In genomic region chr7:91557789-91558396, GRCh38 we compare ENCODE assay signal across 8 cellular contexts.
DNase-seq lines count a peak whose midpoint lies in the region; ATAC-seq and TF ChIP-seq lines count a peak whose summit lies in the region.

No MANE protein-coding gene starts in this region.

- peaks cover 30% of the 10 kb centered on the region for H3K4me1 ChIP-seq in SJSA1 (replicated peaks)
- no peaks in the 10 kb centered on the region for H3K4me1 ChIP-seq in HAP-1

- intact Hi-C loops in Right ventricle myocardium inferior (cut with DNase I): no loop called here

- H3K4me3 ChIP-seq in SJSA1 (no peak overlapping the region), HAP-1 (no peak overlapping the region)

- no peaks in the 10 kb centered on the region for H3K36me3 ChIP-seq in SJSA1
- no peaks in the 10 kb centered on the region for H3K36me3 ChIP-seq in HAP-1 (replicated peaks)

- H3K27ac ChIP-seq in SJSA1: peak overlapping the region; percentile 99

- no peak for TF ChIP-seq CTCF in omental fat pad (IDR thresholded peaks at IDR 0.05)

- DNase-seq in SJSA1 (ENCODE audit: low read depth in 1 of 2, low spot score in 2 of 2) (peak; percentile 93 to 97), omental fat pad (ENCODE audit: low spot score) (no peak), Right ventricle myocardium inferior (ENCODE audit: missing footprints) (no peak), HAP-1 (ENCODE audit: low spot score in 2 of 2) (no peak), NCI-H187 treated with DMSO at 0.1 percent for 48 hours (lab: John Stamatoyannopoulos, UW) (no peak), iPS-NIHi7 (ENCODE audit: extremely low spot score) (no peak)

- H3K9me3 ChIP-seq in SJSA1 (replicated peaks): no peaks in the 10 kb centered on the region
- H3K9me3 ChIP-seq in HAP-1: no peaks in the 10 kb centered on the region

- in situ Hi-C loops in HAP-1 (cut with MboI; ENCODE audit: low sequenced_read_pairs): no loop called here

- peak; percentile 85 for ATAC-seq in GM18868 (IDR thresholded peaks at IDR 0.05; ENCODE audit: unreplicated experiment)
- ATAC-seq in HG02840 (IDR thresholded peaks at IDR 0.05; ENCODE audit: low FRiP score, unreplicated experiment): peak; percentile 75
- ATAC-seq in omental fat pad (ENCODE audit: low FRiP score): peak; percentile 54
- ATAC-seq in Right ventricle myocardium inferior: no peak

- no peaks in the 10 kb centered on the region for H3K27me3 ChIP-seq in SJSA1 (replicated peaks)
- no peaks in the 10 kb centered on the region for H3K27me3 ChIP-seq in HAP-1 (ENCODE audit: low read depth)

Comparison
In these comparisons a context has a peak if more than half of its experiments do, and no peak if none do; other contexts are left out.
1. DNase-seq: peak in SJSA1 (2 of 2); none in omental fat pad (single experiment), Right ventricle myocardium inferior (single experiment), HAP-1 (0 of 2), NCI-H187 treated with DMSO at 0.1 percent for 48 hours (single experiment) and iPS-NIHi7 (single experiment).